ENCODE assay signal across 8 cellular contexts in genomic region chr17:76700627-76701470, GRCh38. TPM values are rescaled to one million over a fixed set of nuclear protein-coding genes. Genes with fewer than 3 reads are reported as not detected.
DNase-seq lines count a peak whose midpoint lies in the region; ATAC-seq and TF ChIP-seq lines count a peak whose summit lies in the region.

No MANE protein-coding gene starts in this region.

- intact Hi-C loops in gastrocnemius medialis (cut with DNase I; ENCODE audit: low total_unique reads): no loop called here

- H3K4me1 Mint-ChIP-seq in activated T-helper 17 cell treated with anti-CD3 and anti-CD28 coated beads, Interleukin-2, amount 50 U/mL, for 72 hours: no peaks in the 10 kb centered on the region

- H3K27me3 Mint-ChIP-seq in activated T-helper 17 cell treated with anti-CD3 and anti-CD28 coated beads, Interleukin-2, amount 50 U/mL, for 72 hours: no peaks in the 10 kb centered on the region

- in situ Hi-C loops in gastrocnemius medialis (cut with MboI; ENCODE audit: low sequenced_read_pairs in 4 of 4): loop anchor here in 1 of 4 donors (25.0 kb wide), 1 partner anchor 139 kb away; a partner anchor contains a TSS

- no peaks in the 10 kb centered on the region for H3K9me3 Mint-ChIP-seq in activated T-helper 17 cell treated with anti-CD3 and anti-CD28 coated beads, Interleukin-2, amount 50 U/mL, for 72 hours

- peak overlapping the region; percentile 37 for H3K4me3 ChIP-seq in HFF-Myc (replicated peaks; ENCODE audit: low read depth, low read length)
- peak overlapping the region; percentile 31 to 38 for H3K4me3 ChIP-seq in right atrium auricular region
- peak overlapping the region; percentile 44 to 55 (median 48) for H3K4me3 ChIP-seq in gastrocnemius medialis

- H3K27ac ChIP-seq in right atrium auricular region (peak overlapping the region; percentile 93 to 98), gastrocnemius medialis (peak overlapping the region; percentile 88 to 92 (median 88))

- H3K36me3 ChIP-seq in right atrium auricular region (no peaks in the 10 kb centered on the region), gastrocnemius medialis (no peaks in the 10 kb centered on the region)

- no peaks in the 10 kb centered on the region for H3K36me3 Mint-ChIP-seq in activated T-helper 17 cell treated with anti-CD3 and anti-CD28 coated beads, Interleukin-2, amount 50 U/mL, for 72 hours (ENCODE audit: low read depth)

- H3K4me1 ChIP-seq in right atrium auricular region (peaks cover 0 to 94% of the 10 kb centered on the region in 2 donors), gastrocnemius medialis (peaks cover 49 to 72% of the 10 kb centered on the region in 2 donors)

- H3K4me3 Mint-ChIP-seq in activated T-helper 17 cell treated with anti-CD3 and anti-CD28 coated beads, Interleukin-2, amount 50 U/mL, for 72 hours: no peak overlapping the region

- TF ChIP-seq CTCF in HFF-Myc (IDR thresholded peaks at IDR 0.05; ENCODE audit: low read depth, low read length, missing control alignments) (no peak), right atrium auricular region (IDR thresholded peaks at IDR 0.05) (no peak), gastrocnemius medialis (IDR thresholded peaks at IDR 0.05 in 4 of 5, conservative IDR thresholded peaks at IDR 0.05 in 1 of 5) (no peak)

- ATAC-seq in activated T-helper 17 cell treated with anti-CD3 and anti-CD28 coated beads, Interleukin-2, amount 50 U/mL, for 72 hours (replicated peaks): peak; percentile 38
- ATAC-seq in gastrocnemius medialis (peak; percentile 89 to 91), GM18511 (IDR thresholded peaks at IDR 0.05; ENCODE audit: unreplicated experiment) (no peak), HG02840 (IDR thresholded peaks at IDR 0.05; ENCODE audit: low FRiP score, unreplicated experiment) (no peak)

- H3K27me3 ChIP-seq in right atrium auricular region: no peaks in the 10 kb centered on the region
- H3K27me3 ChIP-seq in gastrocnemius medialis: no peaks in the 10 kb centered on the region

- DNase-seq in HFF-Myc (ENCODE audit: extremely low read depth, low read depth) (peak; percentile 48), right atrium auricular region (ENCODE audit: low spot score) (peak; percentile 92), gastrocnemius medialis (peak; percentile 50 to 79), NK-92 (lab: John Stamatoyannopoulos, UW; ENCODE audit: unreplicated experiment) (no peak)
- no peak for DNase-seq in stimulated activated naive CD4-positive, alpha-beta T cell (lab: John Stamatoyannopoulos, UW)

- H3K27ac Mint-ChIP-seq in activated T-helper 17 cell treated with anti-CD3 and anti-CD28 coated beads, Interleukin-2, amount 50 U/mL, for 72 hours: no peak overlapping the region

- H3K9me3 ChIP-seq in right atrium auricular region (no peaks in the 10 kb centered on the region), gastrocnemius medialis (no peaks in the 10 kb centered on the region)

- TF ChIP-seq POLR2A in gastrocnemius medialis (IDR thresholded peaks at IDR 0.05): peak; percentile 65 to 72

RNA-seq across cellular contexts. Expression of gene MXRA7, which starts 9.9 kb away (rescaled TPM):
- total RNA-seq in activated T-helper 17 cell treated with anti-CD3 and anti-CD28 coated beads, Interleukin-2, amount 50 U/mL, for 72 hours: 1 to 10 TPM; 7.3 to 7.4 TPM
- 100 to 1,000 TPM; 440 to 644 TPM for total RNA-seq in right atrium auricular region
- 10 to 100 TPM; 24.3 to 43.0 (median 30.6) TPM for total RNA-seq in gastrocnemius medialis

RNA-seq across cellular contexts. Expression of gene JMJD6, which starts 25.6 kb away (rescaled TPM):
- total RNA-seq in activated T-helper 17 cell treated with anti-CD3 and anti-CD28 coated beads, Interleukin-2, amount 50 U/mL, for 72 hours: 100 to 1,000 TPM in 1 of 2 donors, 10 to 100 TPM in 1; 99.1 to 144 TPM
- total RNA-seq in right atrium auricular region: 10 to 100 TPM; 35.0 to 37.4 TPM
- 10 to 100 TPM; 29.7 to 42.9 (median 41.7) TPM for total RNA-seq in gastrocnemius medialis

RNA-seq across cellular contexts. Expression of gene METTL23, which starts 25.8 kb away (rescaled TPM):
- 10 to 100 TPM; 31.6 to 35.7 TPM for total RNA-seq in activated T-helper 17 cell treated with anti-CD3 and anti-CD28 coated beads, Interleukin-2, amount 50 U/mL, for 72 hours
- total RNA-seq in right atrium auricular region (10 to 100 TPM; 22.6 to 26.8 TPM), gastrocnemius medialis (10 to 100 TPM; 23.9 to 35.5 (median 29.7) TPM)

RNA-seq across cellular contexts. Expression of gene SRSF2, which starts 36.3 kb away (rescaled TPM):
- total RNA-seq in activated T-helper 17 cell treated with anti-CD3 and anti-CD28 coated beads, Interleukin-2, amount 50 U/mL, for 72 hours: 100 to 1,000 TPM; 254 to 438 TPM
- total RNA-seq in right atrium auricular region (100 to 1,000 TPM in 1 of 2 donors, 10 to 100 TPM in 1; 78.3 to 135 TPM), gastrocnemius medialis (100 to 1,000 TPM in 2 of 4 donors, 10 to 100 TPM in 2; 75.0 to 148 (median 90.4) TPM)

RNA-seq across cellular contexts. Expression of gene MFSD11, which starts 37.1 kb away (rescaled TPM):
- 10 to 100 TPM; 20.9 to 28.6 TPM for total RNA-seq in activated T-helper 17 cell treated with anti-CD3 and anti-CD28 coated beads, Interleukin-2, amount 50 U/mL, for 72 hours
- total RNA-seq in right atrium auricular region: 10 to 100 TPM; 24.8 to 29.3 TPM
- total RNA-seq in gastrocnemius medialis: 10 to 100 TPM; 14.0 to 24.2 (median 19.5) TPM

Comparison
In these comparisons a context has a peak if more than half of its experiments do, and no peak if none do; other contexts are left out.
1. DNase-seq: peak in HFF-Myc (single experiment), right atrium auricular region (single experiment) and gastrocnemius medialis (2 of 2); none in NK-92 (single experiment) and stimulated activated naive CD4-positive, alpha-beta T cell (0 of 6).
2. ATAC-seq: peak in activated T-helper 17 cell treated with anti-CD3 and anti-CD28 coated beads, Interleukin-2, amount 50 U/mL, for 72 hours (single experiment) and gastrocnemius medialis (2 of 2); none in GM18511 (single experiment) and HG02840 (single experiment).
3. RNA of gene MXRA7, which starts 9.9 kb away (total RNA-seq): 440 to 644 TPM in right atrium auricular region; 24.3 to 43.0 TPM in gastrocnemius medialis and 7.3 to 7.4 TPM in activated T-helper 17 cell treated with anti-CD3 and anti-CD28 coated beads, Interleukin-2, amount 50 U/mL, for 72 hours; every median in the first group is over 10 times any median in the second.
4. Peak in every context shown above with its lines, with median percentiles within 50 percentile points of each other: H3K4me3 ChIP-seq.